ENCODE assay signal across 9 cellular contexts in the genomic region with DNA sequence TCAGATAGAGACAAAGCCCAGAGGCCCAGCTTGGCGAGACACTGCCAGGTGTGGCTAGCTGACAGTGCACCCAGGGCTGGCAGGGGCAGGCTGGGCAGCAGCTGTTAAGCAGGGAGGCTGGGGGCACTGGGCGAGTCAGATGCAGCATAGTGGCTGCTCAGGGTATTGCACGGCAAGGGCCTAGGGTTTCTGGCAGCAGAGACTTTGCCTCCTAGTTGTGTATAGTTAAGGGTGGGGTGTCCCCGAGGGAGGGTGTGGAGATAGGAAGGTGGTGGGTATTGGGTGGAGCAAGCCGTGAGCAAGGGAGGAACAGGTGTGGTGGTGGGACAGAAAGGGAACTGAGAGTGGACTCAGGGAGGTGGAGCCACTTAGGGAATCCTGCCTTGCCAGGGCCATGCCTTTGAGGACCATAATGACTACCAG.
DNase-seq lines count a peak whose midpoint lies in the region; ATAC-seq, FAIRE-seq and TF ChIP-seq lines count a peak whose summit lies in the region.
"Had no signal": no experiment of that assay in that cellular context is flagged by ENCODE, and none has a peak within 500 bp of the region (broad histone marks: within the 10 kb centered on the region; RNA-seq: fewer than 3 reads in every experiment).

No MANE protein-coding gene starts in this region.

- TF ChIP-seq EP300 in HepG2 (IDR thresholded peaks at IDR 0.05; ENCODE audit: low read depth in 2 of 2, low read length in 2 of 2) (no peak), HepG2 (CRISPR knock-in tag; IDR thresholded peaks at IDR 0.05; ENCODE audit: borderline replicate concordance) (no peak)

- in situ Hi-C loops in HepG2 (cut with HindIII; ENCODE audit: extremely low pct_ligation_motif_present, low pct_unique_long_range_greater_than_20kb) = no loop called here

- DNase-seq in HepG2 (ENCODE audit: low spot score) = no peak
- no peak for DNase-seq in right lobe of liver
- peak; percentile 10 for DNase-seq in MG63
- no peak for DNase-seq in epithelial cell of esophagus (ENCODE audit: low read depth)
- no peak for DNase-seq in upper lobe of right lung
- no peak for DNase-seq in NOMO-1 treated with DMSO at 0.1 percent for 48 hours (lab: John Stamatoyannopoulos, UW; ENCODE audit: unreplicated experiment)
- no peak for DNase-seq in LoVo (ENCODE audit: low spot score)
- DNase-seq: hippocampal formation had no signal

- H3K27ac ChIP-seq in HepG2 (ENCODE audit: extremely low read length, insufficient read depth, low read length) (no peak overlapping the region), right lobe of liver (no peak overlapping the region), upper lobe of right lung (no peak overlapping the region)

- ATAC-seq in HepG2 (peak; percentile 75), right lobe of liver (no peak), upper lobe of right lung (no peak), GM21723 (IDR thresholded peaks at IDR 0.05; ENCODE audit: unreplicated experiment) (no peak)

- BruUV-seq in HepG2 (replicated peaks; lab: Mats Ljungman, UMichigan) = no TSS peak

- H3K4me1 ChIP-seq in HepG2 (ENCODE audit: insufficient read depth, low read length) (peaks cover 23% of the 10 kb centered on the region), right lobe of liver (peaks cover 0 to 19% (median 9%) of the 10 kb centered on the region in 4 donors), upper lobe of right lung (no peaks in the 10 kb centered on the region)

- no peak overlapping the region for H3K4me2 ChIP-seq in HepG2 (ENCODE audit: low read depth, low read length)

- no peaks in the 10 kb centered on the region for H4K20me1 ChIP-seq in HepG2 (ENCODE audit: insufficient read depth, low read length)

- no peak overlapping the region for H3K9ac ChIP-seq in HepG2 (ENCODE audit: insufficient read depth, low read depth, low read length)

- H3K4me3 ChIP-seq in HepG2 (replicated peaks in 1 of 3; ENCODE audit: insufficient read depth in 1 of 3, low read depth in 2 of 3, low read length in 3 of 3) (no peak overlapping the region), right lobe of liver (no peak overlapping the region), MG63 (no peak overlapping the region), epithelial cell of esophagus (ENCODE audit: low read length) (no peak overlapping the region), upper lobe of right lung (no peak overlapping the region)

- FAIRE-seq in HepG2 (lab: Jason Lieb, UNC) = no peak

- TF ChIP-seq RAD21 in HepG2 (CRISPR knock-in tag; IDR thresholded peaks at IDR 0.05) = no peak

- H3K36me3 ChIP-seq in HepG2 (replicated peaks in 1 of 2; ENCODE audit: control insufficient read depth in 1 of 2, insufficient read depth in 2 of 2, low read length in 2 of 2) = no peaks in the 10 kb centered on the region
- no peaks in the 10 kb centered on the region for H3K36me3 ChIP-seq in right lobe of liver
- H3K36me3 ChIP-seq in MG63 = no peaks in the 10 kb centered on the region
- no peaks in the 10 kb centered on the region for H3K36me3 ChIP-seq in upper lobe of right lung

- H3K9me3 ChIP-seq in HepG2 (ENCODE audit: low read length) (no peaks in the 10 kb centered on the region), right lobe of liver (no peaks in the 10 kb centered on the region), MG63 (no peaks in the 10 kb centered on the region), upper lobe of right lung (no peaks in the 10 kb centered on the region)

- H2AFZ ChIP-seq in HepG2 (ENCODE audit: low read length) = no peak overlapping the region

- WGBS in HepG2 (ENCODE audit: low lambda C conversion rate) = 20% methylated on average over 5 of the region's 5 CpGs
- WGBS in right lobe of liver (ENCODE audit: insufficient coverage, low coverage, low lambda C conversion rate, missing lambda C conversion rate) = 69% methylated on average over 4 of the region's 5 CpGs

- CTCF ChIA-PET in HepG2 (lab: Yijun Ruan, JAX; ENCODE audit: low intra/inter-chr PET ratio, low total read pairs) = no interaction called here

- TF ChIP-seq CTCF in HepG2 (CRISPR knock-in tag; IDR thresholded peaks at IDR 0.05) (peak; percentile 27), right lobe of liver (IDR thresholded peaks at IDR 0.05) (no peak), epithelial cell of esophagus (IDR thresholded peaks at IDR 0.05; ENCODE audit: insufficient read depth, low read depth, low read length, missing control alignments) (peak; percentile 27), upper lobe of right lung (IDR thresholded peaks at IDR 0.05) (peak; percentile 27)

- H3K27me3 ChIP-seq in HepG2 (ENCODE audit: control insufficient read depth in 1 of 2, insufficient read depth in 2 of 2, low read length in 2 of 2) (peaks cover 2 to 42% of the 10 kb centered on the region in 2 experiments; a peak in 4 of 5 replicates), right lobe of liver (no peaks in the 10 kb centered on the region), MG63 (no peaks in the 10 kb centered on the region), upper lobe of right lung (no peaks in the 10 kb centered on the region)

- intact Hi-C loops in HepG2 (cut with micrococcal nuclease; ENCODE audit: unreplicated experiment) (loop anchor here (10.0 kb wide), 1 partner anchor 62 kb away; a partner anchor contains a TSS), right lobe of liver (cut with DNase I) (no loop called here), upper lobe of right lung (cut with DNase I) (no loop called here)

- TF ChIP-seq POLR2A in HepG2 (IDR thresholded peaks at IDR 0.05; ENCODE audit: insufficient read depth in 1 of 2, low read depth in 2 of 2, low read length in 2 of 2) (no peak), right lobe of liver (IDR thresholded peaks at IDR 0.05) (no peak)

- POLR2A ChIA-PET in HepG2 (lab: Yijun Ruan, JAX) = no interaction called here

- no peaks in the 10 kb centered on the region for H3K79me2 ChIP-seq in HepG2 (ENCODE audit: insufficient read depth, low read length)

TF ChIP-seq in HepG2, 621 proteins besides CTCF, POLR2A, EP300 and RAD21:
- 0 out of 2 replicates have a peak, but pooled peaks have one; percentile 44 for TF ChIP-seq HNRNPL (IDR thresholded peaks at IDR 0.05; ENCODE audit: low read depth, low read length)
- peak; percentile 33; the same call in 1 of the 2 replicates for TF ChIP-seq ZNF768 (CRISPR knock-in tag; IDR thresholded peaks at IDR 0.05)
- peak; percentile 44 for TF ChIP-seq XRCC5 (optimal IDR thresholded peaks at IDR 0.05; ENCODE audit: low read length)
- no peak for TF ChIP-seq ZEB1 (IDR thresholded peaks at IDR 0.05; ENCODE audit: insufficient replicate concordance, low read depth)
- TF ChIP-seq, protein P1, sequence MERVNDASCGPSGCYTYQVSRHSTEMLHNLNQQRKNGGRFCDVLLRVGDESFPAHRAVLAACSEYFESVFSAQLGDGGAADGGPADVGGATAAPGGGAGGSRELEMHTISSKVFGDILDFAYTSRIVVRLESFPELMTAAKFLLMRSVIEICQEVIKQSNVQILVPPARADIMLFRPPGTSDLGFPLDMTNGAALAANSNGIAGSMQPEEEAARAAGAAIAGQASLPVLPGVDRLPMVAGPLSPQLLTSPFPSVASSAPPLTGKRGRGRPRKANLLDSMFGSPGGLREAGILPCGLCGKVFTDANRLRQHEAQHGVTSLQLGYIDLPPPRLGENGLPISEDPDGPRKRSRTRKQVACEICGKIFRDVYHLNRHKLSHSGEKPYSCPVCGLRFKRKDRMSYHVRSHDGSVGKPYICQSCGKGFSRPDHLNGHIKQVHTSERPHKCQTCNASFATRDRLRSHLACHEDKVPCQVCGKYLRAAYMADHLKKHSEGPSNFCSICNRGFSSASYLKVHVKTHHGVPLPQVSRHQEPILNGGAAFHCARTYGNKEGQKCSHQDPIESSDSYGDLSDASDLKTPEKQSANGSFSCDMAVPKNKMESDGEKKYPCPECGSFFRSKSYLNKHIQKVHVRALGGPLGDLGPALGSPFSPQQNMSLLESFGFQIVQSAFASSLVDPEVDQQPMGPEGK (CRISPR knock-in tag; IDR thresholded peaks at IDR 0.05) = peak; percentile 22; the same call in 1 of the 2 replicates
- no peak for TF ChIP-seq ZFP36L1 (CRISPR knock-in tag; IDR thresholded peaks at IDR 0.05)

Comparison
In these comparisons a context has a peak if more than half of its experiments do, and no peak if none do; other contexts are left out.
1. CTCF ChIP-seq: peak in HepG2 (single experiment), epithelial cell of esophagus (single experiment) and upper lobe of right lung (single experiment); none in right lobe of liver (0 of 4).